In genomic region chr11:363443-363805, GRCh38 we compare ENCODE assay signal across 1 cellular context. TPM values are rescaled to one million over a fixed set of nuclear protein-coding genes. Genes with fewer than 3 reads are reported as not detected.
"Had no signal": no experiment of that assay in that cellular context is flagged by ENCODE, and none has a peak within 500 bp of the region (broad histone marks: within the 10 kb centered on the region; RNA-seq: fewer than 3 reads in every experiment).

No MANE protein-coding gene starts in this region.

RNA-seq across cellular contexts. Expression of gene PKP3, which starts 30.6 kb away (rescaled TPM):
- total RNA-seq: T-helper 2 cell treated with Interferon-gamma antibody and Interleukin-4, amounts not matched to agents 100 ng/mL and 5 ng/mL, for 36 hours had no signal
